Comparison of ENCODE assay signal across 1 cellular context in the genomic region with DNA sequence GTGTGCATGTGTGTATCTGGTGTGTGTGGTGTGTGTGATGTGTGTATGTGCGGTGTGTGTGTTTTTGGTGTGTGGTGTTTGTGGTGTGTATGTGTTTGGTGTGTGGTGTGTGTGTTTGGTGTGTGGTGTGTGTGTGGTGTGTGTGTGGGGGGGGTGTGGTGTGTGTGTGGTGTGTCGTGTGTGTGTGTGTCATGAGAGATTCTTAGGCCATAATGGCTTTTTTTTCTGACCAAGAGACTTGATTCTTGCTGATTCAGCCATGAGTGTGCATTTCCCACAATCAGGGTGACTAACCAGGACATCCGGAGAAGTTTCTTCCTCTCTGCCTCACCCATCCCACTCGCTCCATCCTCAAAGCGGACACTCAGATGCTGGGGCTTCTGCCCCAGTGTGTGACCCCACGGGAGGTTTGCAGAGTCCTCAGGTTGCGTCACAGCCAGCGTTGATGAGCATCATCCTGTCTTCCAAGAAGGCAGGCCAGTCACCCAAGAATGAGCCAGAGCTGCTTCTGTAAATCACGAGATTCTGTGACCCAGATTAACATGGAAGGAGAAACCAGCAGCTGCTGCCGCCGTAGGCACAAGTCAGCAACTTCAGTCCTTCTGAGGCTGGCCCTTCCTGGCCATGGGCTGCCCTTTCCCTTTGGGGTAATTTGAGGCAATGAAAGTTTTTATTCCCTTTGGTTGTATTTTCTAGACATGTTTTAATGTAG.
TF ChIP-seq lines count a peak whose summit lies in the region.

No MANE protein-coding gene starts in this region.

TF ChIP-seq in K562, 482 proteins besides CTCF, POLR2A, EP300 and RAD21 (continued from another document and continues in another):
- TF ChIP-seq, protein P1, sequence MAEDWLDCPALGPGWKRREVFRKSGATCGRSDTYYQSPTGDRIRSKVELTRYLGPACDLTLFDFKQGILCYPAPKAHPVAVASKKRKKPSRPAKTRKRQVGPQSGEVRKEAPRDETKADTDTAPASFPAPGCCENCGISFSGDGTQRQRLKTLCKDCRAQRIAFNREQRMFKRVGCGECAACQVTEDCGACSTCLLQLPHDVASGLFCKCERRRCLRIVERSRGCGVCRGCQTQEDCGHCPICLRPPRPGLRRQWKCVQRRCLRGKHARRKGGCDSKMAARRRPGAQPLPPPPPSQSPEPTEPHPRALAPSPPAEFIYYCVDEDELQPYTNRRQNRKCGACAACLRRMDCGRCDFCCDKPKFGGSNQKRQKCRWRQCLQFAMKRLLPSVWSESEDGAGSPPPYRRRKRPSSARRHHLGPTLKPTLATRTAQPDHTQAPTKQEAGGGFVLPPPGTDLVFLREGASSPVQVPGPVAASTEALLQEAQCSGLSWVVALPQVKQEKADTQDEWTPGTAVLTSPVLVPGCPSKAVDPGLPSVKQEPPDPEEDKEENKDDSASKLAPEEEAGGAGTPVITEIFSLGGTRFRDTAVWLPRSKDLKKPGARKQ (CRISPR knock-in tag; IDR thresholded peaks at IDR 0.05): no peak
- TF ChIP-seq ZNF695 (CRISPR knock-in tag; IDR thresholded peaks at IDR 0.05) (no peak), ETV1 (tag; conservative IDR thresholded peaks at IDR 0.05; ENCODE audit: low read depth) (peak; percentile 97), HNRNPL (IDR thresholded peaks at IDR 0.05; ENCODE audit: low read depth, low read length) (no peak), CBX2 (IDR thresholded peaks at IDR 0.05; ENCODE audit: insufficient read depth, low read length, poor library complexity, severe bottlenecking) (no peak), KDM4B (IDR thresholded peaks at IDR 0.05; ENCODE audit: borderline replicate concordance in 2 of 2, low read depth in 1 of 2) (no peak), SREBF2 (CRISPR knock-in tag; IDR thresholded peaks at IDR 0.05) (no peak), FOXJ2 (tag; IDR thresholded peaks at IDR 0.05) (no peak), ZC3H8 (IDR thresholded peaks at IDR 0.05) (no peak), KLF10 (CRISPR knock-in tag; IDR thresholded peaks at IDR 0.05) (no peak), SP1 (CRISPR knock-in tag; IDR thresholded peaks at IDR 0.05) (no peak), RBM22 (IDR thresholded peaks at IDR 0.05; ENCODE audit: low read depth, low read length, poor library complexity, severe bottlenecking) (no peak), ZNF23 (CRISPR knock-in tag; IDR thresholded peaks at IDR 0.05) (no peak), GABPA (tag; conservative IDR thresholded peaks at IDR 0.05; ENCODE audit: low read depth) (peak; percentile 56; the same call in 1 of the 2 replicates), ZBED1 (IDR thresholded peaks at IDR 0.05) (no peak), LEF1 (IDR thresholded peaks at IDR 0.05) (peak; percentile 58; the same call in 1 of the 2 replicates), HLTF (IDR thresholded peaks at IDR 0.05) (no peak; the same call in none of the 2 replicates), ZFP30 (CRISPR knock-in tag; IDR thresholded peaks at IDR 0.05; ENCODE audit: borderline replicate concordance) (no peak), BRCA1 (IDR thresholded peaks at IDR 0.05) (no peak), BRCA1 (CRISPR knock-in tag; IDR thresholded peaks at IDR 0.05) (no peak), EZH2 (IDR thresholded peaks at IDR 0.05; ENCODE audit: borderline replicate concordance, low read depth, low read length) (no peak), FUS (optimal IDR thresholded peaks at IDR 0.05; ENCODE audit: low read depth, low read length) (no peak), HNRNPUL1 (IDR thresholded peaks at IDR 0.05; ENCODE audit: low read length) (no peak), ZC3H11A (IDR thresholded peaks at IDR 0.05; ENCODE audit: low read depth, low read length) (no peak), ASH1L (IDR thresholded peaks at IDR 0.05; ENCODE audit: borderline replicate concordance, low read depth, partially characterized antibody) (no peak), KLF6 (CRISPR knock-in tag; IDR thresholded peaks at IDR 0.05; ENCODE audit: borderline replicate concordance) (no peak), SRF (CRISPR knock-in tag; IDR thresholded peaks at IDR 0.05) (0 out of 4 replicates have a peak, but pooled peaks of 1 of the 2 experiments have one; percentile 24), TGIF2 (CRISPR knock-in tag; IDR thresholded peaks at IDR 0.05) (no peak), PTRF (tag; IDR thresholded peaks at IDR 0.05) (no peak)
- TF ChIP-seq, protein P2, sequence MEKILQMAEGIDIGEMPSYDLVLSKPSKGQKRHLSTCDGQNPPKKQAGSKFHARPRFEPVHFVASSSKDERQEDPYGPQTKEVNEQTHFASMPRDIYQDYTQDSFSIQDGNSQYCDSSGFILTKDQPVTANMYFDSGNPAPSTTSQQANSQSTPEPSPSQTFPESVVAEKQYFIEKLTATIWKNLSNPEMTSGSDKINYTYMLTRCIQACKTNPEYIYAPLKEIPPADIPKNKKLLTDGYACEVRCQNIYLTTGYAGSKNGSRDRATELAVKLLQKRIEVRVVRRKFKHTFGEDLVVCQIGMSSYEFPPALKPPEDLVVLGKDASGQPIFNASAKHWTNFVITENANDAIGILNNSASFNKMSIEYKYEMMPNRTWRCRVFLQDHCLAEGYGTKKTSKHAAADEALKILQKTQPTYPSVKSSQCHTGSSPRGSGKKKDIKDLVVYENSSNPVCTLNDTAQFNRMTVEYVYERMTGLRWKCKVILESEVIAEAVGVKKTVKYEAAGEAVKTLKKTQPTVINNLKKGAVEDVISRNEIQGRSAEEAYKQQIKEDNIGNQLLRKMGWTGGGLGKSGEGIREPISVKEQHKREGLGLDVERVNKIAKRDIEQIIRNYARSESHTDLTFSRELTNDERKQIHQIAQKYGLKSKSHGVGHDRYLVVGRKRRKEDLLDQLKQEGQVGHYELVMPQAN (IDR thresholded peaks at IDR 0.05; ENCODE audit: borderline replicate concordance): peak; percentile 80
- TF ChIP-seq, protein P3, sequence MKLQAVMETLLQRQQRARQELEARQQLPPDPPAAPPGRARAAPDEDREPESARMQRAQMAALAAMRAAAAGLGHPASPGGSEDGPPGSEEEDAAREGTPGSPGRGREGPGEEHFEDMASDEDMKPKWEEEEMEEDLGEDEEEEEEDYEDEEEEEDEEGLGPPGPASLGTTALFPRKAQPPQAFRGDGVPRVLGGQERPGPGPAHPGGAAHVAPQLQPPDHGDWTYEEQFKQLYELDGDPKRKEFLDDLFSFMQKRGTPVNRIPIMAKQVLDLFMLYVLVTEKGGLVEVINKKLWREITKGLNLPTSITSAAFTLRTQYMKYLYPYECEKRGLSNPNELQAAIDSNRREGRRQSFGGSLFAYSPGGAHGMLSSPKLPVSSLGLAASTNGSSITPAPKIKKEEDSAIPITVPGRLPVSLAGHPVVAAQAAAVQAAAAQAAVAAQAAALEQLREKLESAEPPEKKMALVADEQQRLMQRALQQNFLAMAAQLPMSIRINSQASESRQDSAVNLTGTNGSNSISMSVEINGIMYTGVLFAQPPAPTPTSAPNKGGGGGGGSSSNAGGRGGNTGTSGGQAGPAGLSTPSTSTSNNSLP (IDR thresholded peaks at IDR 0.05; ENCODE audit: borderline replicate concordance, low read depth, low read length): 0 out of 2 replicates have a peak, but pooled peaks have one; percentile 16
- TF ChIP-seq, protein P4, sequence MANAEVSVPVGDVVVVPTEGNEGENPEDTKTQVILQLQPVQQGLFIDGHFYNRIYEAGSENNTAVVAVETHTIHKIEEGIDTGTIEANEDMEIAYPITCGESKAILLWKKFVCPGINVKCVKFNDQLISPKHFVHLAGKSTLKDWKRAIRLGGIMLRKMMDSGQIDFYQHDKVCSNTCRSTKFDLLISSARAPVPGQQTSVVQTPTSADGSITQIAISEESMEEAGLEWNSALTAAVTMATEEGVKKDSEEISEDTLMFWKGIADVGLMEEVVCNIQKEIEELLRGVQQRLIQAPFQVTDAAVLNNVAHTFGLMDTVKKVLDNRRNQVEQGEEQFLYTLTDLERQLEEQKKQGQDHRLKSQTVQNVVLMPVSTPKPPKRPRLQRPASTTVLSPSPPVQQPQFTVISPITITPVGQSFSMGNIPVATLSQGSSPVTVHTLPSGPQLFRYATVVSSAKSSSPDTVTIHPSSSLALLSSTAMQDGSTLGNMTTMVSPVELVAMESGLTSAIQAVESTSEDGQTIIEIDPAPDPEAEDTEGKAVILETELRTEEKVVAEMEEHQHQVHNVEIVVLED (CRISPR knock-in tag; IDR thresholded peaks at IDR 0.05): no peak
- TF ChIP-seq, protein P5, sequence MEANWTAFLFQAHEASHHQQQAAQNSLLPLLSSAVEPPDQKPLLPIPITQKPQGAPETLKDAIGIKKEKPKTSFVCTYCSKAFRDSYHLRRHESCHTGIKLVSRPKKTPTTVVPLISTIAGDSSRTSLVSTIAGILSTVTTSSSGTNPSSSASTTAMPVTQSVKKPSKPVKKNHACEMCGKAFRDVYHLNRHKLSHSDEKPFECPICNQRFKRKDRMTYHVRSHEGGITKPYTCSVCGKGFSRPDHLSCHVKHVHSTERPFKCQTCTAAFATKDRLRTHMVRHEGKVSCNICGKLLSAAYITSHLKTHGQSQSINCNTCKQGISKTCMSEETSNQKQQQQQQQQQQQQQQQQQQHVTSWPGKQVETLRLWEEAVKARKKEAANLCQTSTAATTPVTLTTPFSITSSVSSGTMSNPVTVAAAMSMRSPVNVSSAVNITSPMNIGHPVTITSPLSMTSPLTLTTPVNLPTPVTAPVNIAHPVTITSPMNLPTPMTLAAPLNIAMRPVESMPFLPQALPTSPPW (CRISPR knock-in tag; IDR thresholded peaks at IDR 0.05): no peak; the same call in 1 of the 2 replicates
- TF ChIP-seq, protein P6, sequence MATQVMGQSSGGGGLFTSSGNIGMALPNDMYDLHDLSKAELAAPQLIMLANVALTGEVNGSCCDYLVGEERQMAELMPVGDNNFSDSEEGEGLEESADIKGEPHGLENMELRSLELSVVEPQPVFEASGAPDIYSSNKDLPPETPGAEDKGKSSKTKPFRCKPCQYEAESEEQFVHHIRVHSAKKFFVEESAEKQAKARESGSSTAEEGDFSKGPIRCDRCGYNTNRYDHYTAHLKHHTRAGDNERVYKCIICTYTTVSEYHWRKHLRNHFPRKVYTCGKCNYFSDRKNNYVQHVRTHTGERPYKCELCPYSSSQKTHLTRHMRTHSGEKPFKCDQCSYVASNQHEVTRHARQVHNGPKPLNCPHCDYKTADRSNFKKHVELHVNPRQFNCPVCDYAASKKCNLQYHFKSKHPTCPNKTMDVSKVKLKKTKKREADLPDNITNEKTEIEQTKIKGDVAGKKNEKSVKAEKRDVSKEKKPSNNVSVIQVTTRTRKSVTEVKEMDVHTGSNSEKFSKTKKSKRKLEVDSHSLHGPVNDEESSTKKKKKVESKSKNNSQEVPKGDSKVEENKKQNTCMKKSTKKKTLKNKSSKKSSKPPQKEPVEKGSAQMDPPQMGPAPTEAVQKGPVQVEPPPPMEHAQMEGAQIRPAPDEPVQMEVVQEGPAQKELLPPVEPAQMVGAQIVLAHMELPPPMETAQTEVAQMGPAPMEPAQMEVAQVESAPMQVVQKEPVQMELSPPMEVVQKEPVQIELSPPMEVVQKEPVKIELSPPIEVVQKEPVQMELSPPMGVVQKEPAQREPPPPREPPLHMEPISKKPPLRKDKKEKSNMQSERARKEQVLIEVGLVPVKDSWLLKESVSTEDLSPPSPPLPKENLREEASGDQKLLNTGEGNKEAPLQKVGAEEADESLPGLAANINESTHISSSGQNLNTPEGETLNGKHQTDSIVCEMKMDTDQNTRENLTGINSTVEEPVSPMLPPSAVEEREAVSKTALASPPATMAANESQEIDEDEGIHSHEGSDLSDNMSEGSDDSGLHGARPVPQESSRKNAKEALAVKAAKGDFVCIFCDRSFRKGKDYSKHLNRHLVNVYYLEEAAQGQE (CRISPR knock-in tag; IDR thresholded peaks at IDR 0.05; ENCODE audit: low read depth): no peak
- TF ChIP-seq, protein P7, sequence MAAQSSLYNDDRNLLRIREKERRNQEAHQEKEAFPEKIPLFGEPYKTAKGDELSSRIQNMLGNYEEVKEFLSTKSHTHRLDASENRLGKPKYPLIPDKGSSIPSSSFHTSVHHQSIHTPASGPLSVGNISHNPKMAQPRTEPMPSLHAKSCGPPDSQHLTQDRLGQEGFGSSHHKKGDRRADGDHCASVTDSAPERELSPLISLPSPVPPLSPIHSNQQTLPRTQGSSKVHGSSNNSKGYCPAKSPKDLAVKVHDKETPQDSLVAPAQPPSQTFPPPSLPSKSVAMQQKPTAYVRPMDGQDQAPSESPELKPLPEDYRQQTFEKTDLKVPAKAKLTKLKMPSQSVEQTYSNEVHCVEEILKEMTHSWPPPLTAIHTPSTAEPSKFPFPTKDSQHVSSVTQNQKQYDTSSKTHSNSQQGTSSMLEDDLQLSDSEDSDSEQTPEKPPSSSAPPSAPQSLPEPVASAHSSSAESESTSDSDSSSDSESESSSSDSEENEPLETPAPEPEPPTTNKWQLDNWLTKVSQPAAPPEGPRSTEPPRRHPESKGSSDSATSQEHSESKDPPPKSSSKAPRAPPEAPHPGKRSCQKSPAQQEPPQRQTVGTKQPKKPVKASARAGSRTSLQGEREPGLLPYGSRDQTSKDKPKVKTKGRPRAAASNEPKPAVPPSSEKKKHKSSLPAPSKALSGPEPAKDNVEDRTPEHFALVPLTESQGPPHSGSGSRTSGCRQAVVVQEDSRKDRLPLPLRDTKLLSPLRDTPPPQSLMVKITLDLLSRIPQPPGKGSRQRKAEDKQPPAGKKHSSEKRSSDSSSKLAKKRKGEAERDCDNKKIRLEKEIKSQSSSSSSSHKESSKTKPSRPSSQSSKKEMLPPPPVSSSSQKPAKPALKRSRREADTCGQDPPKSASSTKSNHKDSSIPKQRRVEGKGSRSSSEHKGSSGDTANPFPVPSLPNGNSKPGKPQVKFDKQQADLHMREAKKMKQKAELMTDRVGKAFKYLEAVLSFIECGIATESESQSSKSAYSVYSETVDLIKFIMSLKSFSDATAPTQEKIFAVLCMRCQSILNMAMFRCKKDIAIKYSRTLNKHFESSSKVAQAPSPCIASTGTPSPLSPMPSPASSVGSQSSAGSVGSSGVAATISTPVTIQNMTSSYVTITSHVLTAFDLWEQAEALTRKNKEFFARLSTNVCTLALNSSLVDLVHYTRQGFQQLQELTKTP (IDR thresholded peaks at IDR 0.05; ENCODE audit: low read depth in 1 of 2, partially characterized antibody in 2 of 2): peak in 1 of 2 experiments; percentile 59
- TF ChIP-seq, protein P8, sequence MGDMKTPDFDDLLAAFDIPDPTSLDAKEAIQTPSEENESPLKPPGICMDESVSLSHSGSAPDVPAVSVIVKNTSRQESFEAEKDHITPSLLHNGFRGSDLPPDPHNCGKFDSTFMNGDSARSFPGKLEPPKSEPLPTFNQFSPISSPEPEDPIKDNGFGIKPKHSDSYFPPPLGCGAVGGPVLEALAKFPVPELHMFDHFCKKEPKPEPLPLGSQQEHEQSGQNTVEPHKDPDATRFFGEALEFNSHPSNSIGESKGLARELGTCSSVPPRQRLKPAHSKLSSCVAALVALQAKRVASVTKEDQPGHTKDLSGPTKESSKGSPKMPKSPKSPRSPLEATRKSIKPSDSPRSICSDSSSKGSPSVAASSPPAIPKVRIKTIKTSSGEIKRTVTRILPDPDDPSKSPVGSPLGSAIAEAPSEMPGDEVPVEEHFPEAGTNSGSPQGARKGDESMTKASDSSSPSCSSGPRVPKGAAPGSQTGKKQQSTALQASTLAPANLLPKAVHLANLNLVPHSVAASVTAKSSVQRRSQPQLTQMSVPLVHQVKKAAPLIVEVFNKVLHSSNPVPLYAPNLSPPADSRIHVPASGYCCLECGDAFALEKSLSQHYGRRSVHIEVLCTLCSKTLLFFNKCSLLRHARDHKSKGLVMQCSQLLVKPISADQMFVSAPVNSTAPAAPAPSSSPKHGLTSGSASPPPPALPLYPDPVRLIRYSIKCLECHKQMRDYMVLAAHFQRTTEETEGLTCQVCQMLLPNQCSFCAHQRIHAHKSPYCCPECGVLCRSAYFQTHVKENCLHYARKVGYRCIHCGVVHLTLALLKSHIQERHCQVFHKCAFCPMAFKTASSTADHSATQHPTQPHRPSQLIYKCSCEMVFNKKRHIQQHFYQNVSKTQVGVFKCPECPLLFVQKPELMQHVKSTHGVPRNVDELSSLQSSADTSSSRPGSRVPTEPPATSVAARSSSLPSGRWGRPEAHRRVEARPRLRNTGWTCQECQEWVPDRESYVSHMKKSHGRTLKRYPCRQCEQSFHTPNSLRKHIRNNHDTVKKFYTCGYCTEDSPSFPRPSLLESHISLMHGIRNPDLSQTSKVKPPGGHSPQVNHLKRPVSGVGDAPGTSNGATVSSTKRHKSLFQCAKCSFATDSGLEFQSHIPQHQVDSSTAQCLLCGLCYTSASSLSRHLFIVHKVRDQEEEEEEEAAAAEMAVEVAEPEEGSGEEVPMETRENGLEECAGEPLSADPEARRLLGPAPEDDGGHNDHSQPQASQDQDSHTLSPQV (IDR thresholded peaks at IDR 0.05): peak; percentile 57; the same call in 1 of the 2 replicates
